ENCODE assay signal across 8 cellular contexts in the genomic region with DNA sequence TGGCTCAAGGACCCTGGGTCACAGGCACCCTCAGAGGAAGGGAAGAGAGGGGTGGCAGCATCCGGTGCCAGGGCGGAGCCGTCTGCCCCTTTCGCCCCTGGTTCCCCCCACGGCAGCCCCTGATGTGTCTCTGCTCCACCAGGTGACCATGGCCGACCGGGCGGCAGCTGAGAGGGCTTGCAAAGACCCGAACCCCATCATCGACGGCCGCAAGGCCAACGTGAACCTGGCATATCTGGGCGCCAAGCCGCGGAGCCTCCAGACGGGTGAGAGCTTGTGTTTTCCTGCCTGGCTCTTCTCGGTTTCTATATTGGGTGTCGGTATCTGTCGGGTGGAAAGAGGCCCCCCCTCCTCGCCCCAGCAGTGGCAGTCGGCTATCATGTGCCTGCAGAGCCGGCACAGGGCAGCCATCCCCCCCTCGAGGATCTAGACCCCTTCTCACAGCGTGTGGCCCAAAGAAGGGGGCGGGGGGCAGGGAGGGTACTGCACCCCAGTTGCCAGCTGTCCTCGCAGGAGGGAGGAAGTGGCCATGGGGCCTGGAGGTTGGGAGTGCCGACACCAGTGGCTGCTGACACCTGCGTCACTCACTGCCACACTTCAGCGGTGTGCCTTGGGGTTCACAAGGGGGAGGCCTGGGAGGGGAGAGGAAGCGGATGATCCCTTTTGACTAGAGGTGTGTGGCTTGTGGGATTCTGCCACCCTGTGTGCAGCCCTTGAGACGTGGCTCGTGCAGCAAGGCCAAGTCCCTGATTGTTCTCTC. TPM values are rescaled to one million over a fixed set of nuclear protein-coding genes. Genes with fewer than 3 reads are reported as not detected.
A peak's percentile ranks its signal among the peaks of the same experiment; 100 is the strongest.
DNase-seq lines count a peak whose midpoint lies in the region; ATAC-seq and TF ChIP-seq lines count a peak whose summit lies in the region.

No MANE protein-coding gene starts in this region.

- H3K4me2 ChIP-seq in MM.1S (ENCODE audit: low read depth, low read length) (peak overlapping the region; percentile 88), trophoblast cell (ENCODE audit: low read length) (peak overlapping the region; percentile 84)

- WGBS in trophoblast cell (ENCODE audit: extremely low coverage, insufficient coverage, insufficient read length): no CpG with 5 or more reads among the region's 33 CpGs

- peaks cover 70% of the 10 kb centered on the region for H3F3A ChIP-seq in MM.1S (ENCODE audit: insufficient read depth, low read length)

- TF ChIP-seq CTCF in GM12865 (IDR thresholded peaks at IDR 0.05; ENCODE audit: insufficient read depth, low read depth, low read length, missing control alignments) (no peak), MM.1S (IDR thresholded peaks at IDR 0.05; ENCODE audit: low read length) (no peak), fibroblast of mammary gland (conservative IDR thresholded peaks at IDR 0.05; ENCODE audit: control insufficient read depth, insufficient read depth, low read depth, low read length) (no peak), uterus (IDR thresholded peaks at IDR 0.05) (no peak)

- peak overlapping the region; percentile 0 for H3K4ac ChIP-seq in trophoblast cell (ENCODE audit: low read depth, low read length)

- H3K4me3 ChIP-seq in GM12865 (ENCODE audit: low read depth, low read length): peak overlapping the region; percentile 90
- H3K4me3 ChIP-seq in MM.1S (ENCODE audit: low read length): peak overlapping the region; percentile 99
- H3K4me3 ChIP-seq in fibroblast of mammary gland (ENCODE audit: control insufficient read depth, low read depth, low read length): peak overlapping the region; percentile 23
- H3K4me3 ChIP-seq in trophoblast cell (ENCODE audit: low read depth, low read length): peak overlapping the region; percentile 69
- H3K4me3 ChIP-seq in uterus: peak overlapping the region; percentile 56 to 70

- intact Hi-C loops in uterus (cut with DNase I; ENCODE audit: low total_unique reads): no loop called here

- peak; percentile 72 for DNase-seq in GM12865 (ENCODE audit: low read depth)
- peak; percentile 90 for DNase-seq in MM.1S
- peak; percentile 65 for DNase-seq in activated T-cell treated with anti-CD3 and anti-CD28 coated beads for 48 hours (ENCODE audit: low read depth)
- no peak for DNase-seq in fibroblast of mammary gland (ENCODE audit: low read depth)
- DNase-seq in trophoblast cell: no peak
- DNase-seq in uterus: no peak
- DNase-seq in kidney glomerular epithelial cell (lab: John Stamatoyannopoulos, UW): no peak

- no peak for TF ChIP-seq POLR2A in uterus (IDR thresholded peaks at IDR 0.05)

- H3K9me2 ChIP-seq in MM.1S (replicated peaks; ENCODE audit: insufficient read depth, low read length): no peaks in the 10 kb centered on the region

- H3K23ac ChIP-seq in trophoblast cell (ENCODE audit: low read length): peak overlapping the region; percentile 0

- H3K27ac ChIP-seq in MM.1S (ENCODE audit: low read length) (peak overlapping the region; percentile 100), trophoblast cell (ENCODE audit: low read depth, low read length) (no peak overlapping the region), uterus (peak overlapping the region; percentile 78 to 83)

- peaks cover 14% of the 10 kb centered on the region; the same call in 1 of the 2 replicates for H3K36me3 ChIP-seq in MM.1S (replicated peaks; ENCODE audit: insufficient read depth, low read length)
- H3K36me3 ChIP-seq in trophoblast cell (ENCODE audit: control insufficient read depth in 1 of 2, insufficient read depth in 2 of 2, low read length in 2 of 2): peaks cover 48 to 52% of the 10 kb centered on the region in 2 experiments
- H3K36me3 ChIP-seq in uterus: no peaks in the 10 kb centered on the region

- H3K4me1 ChIP-seq in MM.1S (ENCODE audit: low read length) (peaks cover 58% of the 10 kb centered on the region), trophoblast cell (ENCODE audit: control insufficient read depth in 1 of 2, insufficient read depth in 2 of 2, low read length in 2 of 2) (peaks cover 58 to 63% of the 10 kb centered on the region in 2 experiments), uterus (peaks cover 0 to 11% of the 10 kb centered on the region in 2 donors)

- H2AFZ ChIP-seq in MM.1S (ENCODE audit: low read length) (no peak overlapping the region), trophoblast cell (ENCODE audit: insufficient read depth, low read length, poor library complexity) (no peak overlapping the region)

- H3K27me3 ChIP-seq in MM.1S (replicated peaks; ENCODE audit: insufficient read depth, low read length) (no peaks in the 10 kb centered on the region), trophoblast cell (ENCODE audit: insufficient read depth, low read length) (no peaks in the 10 kb centered on the region), uterus (no peaks in the 10 kb centered on the region)

- no peak overlapping the region for H2BK5ac ChIP-seq in trophoblast cell (ENCODE audit: low read depth, low read length, poor library complexity)

- peak overlapping the region; percentile 100 for H3K9ac ChIP-seq in MM.1S (ENCODE audit: low read length)
- peak overlapping the region; percentile 77 for H3K9ac ChIP-seq in trophoblast cell (ENCODE audit: low read length)

- no peak overlapping the region for H2BK120ac ChIP-seq in trophoblast cell (ENCODE audit: insufficient read depth, low read length, poor library complexity)

- ATAC-seq in HG03565 (IDR thresholded peaks at IDR 0.05; ENCODE audit: unreplicated experiment): no peak

- no peak overlapping the region for H4K12ac ChIP-seq in trophoblast cell (ENCODE audit: low read depth, low read length)

- peak overlapping the region; percentile 76 for H3K18ac ChIP-seq in trophoblast cell (ENCODE audit: low read length)

- H2BK12ac ChIP-seq in trophoblast cell (ENCODE audit: low read length): no peak overlapping the region

- peak overlapping the region; percentile 23 for H4K91ac ChIP-seq in trophoblast cell (ENCODE audit: low read depth, low read length)

- peaks cover 28% of the 10 kb centered on the region for H3K79me1 ChIP-seq in trophoblast cell (ENCODE audit: low read length)

- H2AK5ac ChIP-seq in trophoblast cell (ENCODE audit: low read length): no peak overlapping the region

- H3K9me3 ChIP-seq in MM.1S (replicated peaks; ENCODE audit: insufficient read depth, low read length) (no peaks in the 10 kb centered on the region), trophoblast cell (ENCODE audit: insufficient read depth, low read depth, low read length) (no peaks in the 10 kb centered on the region), uterus (no peaks in the 10 kb centered on the region)

- H4K20me1 ChIP-seq in MM.1S (ENCODE audit: insufficient read depth, low read length): peaks cover 32% of the 10 kb centered on the region; the same call in 1 of the 2 replicates

- H4K8ac ChIP-seq in trophoblast cell (ENCODE audit: low read depth, low read length): no peak overlapping the region

- H3K14ac ChIP-seq in trophoblast cell (ENCODE audit: low read length): peak overlapping the region; percentile 64

- H3K79me2 ChIP-seq in MM.1S (ENCODE audit: low read length): peaks cover 84% of the 10 kb centered on the region
- peaks cover 22% of the 10 kb centered on the region for H3K79me2 ChIP-seq in trophoblast cell (ENCODE audit: control insufficient read depth, insufficient read depth, low read length, poor library complexity)

RNA-seq across cellular contexts. Expression of a gene that starts 1.5 kb away (rescaled TPM):
- polyA plus RNA-seq in trophoblast cell (2013): 161 TPM in 2 replicates
- 10 to 100 TPM in 2 of 4 donors, 1 to 10 TPM in 2; 1.2 to 48.6 (median 8.8) TPM for total RNA-seq in uterus

RNA-seq across cellular contexts. Expression of a gene that starts 41.6 kb away (rescaled TPM):
- 18.8 and 19.7 TPM in 2 replicates for polyA plus RNA-seq in trophoblast cell (2013)
- 10 to 100 TPM; 23.4 to 72.0 (median 36.0) TPM for total RNA-seq in uterus

Comparison
In these comparisons a context has a peak if more than half of its experiments do, and no peak if none do; other contexts are left out.
1. DNase-seq: peak in GM12865 (single experiment), MM.1S (single experiment) and activated T-cell treated with anti-CD3 and anti-CD28 coated beads for 48 hours (single experiment); none in fibroblast of mammary gland (single experiment), trophoblast cell (0 of 2), uterus (0 of 2) and kidney glomerular epithelial cell (single experiment).
2. H3K4me3 ChIP-seq: peak in every context shown above with its lines; median percentile 99 in MM.1S; 90 in GM12865; 69 in trophoblast cell; 63 in uterus; 23 in fibroblast of mammary gland.